9 cellular contexts compared by ENCODE assay signal in the genomic region with DNA sequence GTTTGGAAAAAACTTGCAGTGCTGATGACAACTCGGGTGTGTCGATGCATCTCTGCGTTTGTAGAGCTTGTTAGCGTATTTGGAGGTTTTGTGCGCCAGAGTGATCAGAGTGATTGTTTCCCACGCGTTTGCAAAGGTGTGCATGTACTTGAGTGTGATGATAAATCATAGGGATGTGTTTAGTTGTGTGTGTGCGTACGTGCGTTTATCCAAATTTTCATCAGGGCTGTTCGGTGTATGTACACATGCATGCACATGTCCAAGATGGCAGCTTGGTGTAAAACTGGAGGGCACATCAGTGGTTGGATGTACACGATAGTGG. TPM values are rescaled to one million over a fixed set of nuclear protein-coding genes. Genes with fewer than 3 reads are reported as not detected.
A peak's percentile ranks its signal among the peaks of the same experiment; 100 is the strongest.
DNase-seq lines count a peak whose midpoint lies in the region; ATAC-seq and TF ChIP-seq lines count a peak whose summit lies in the region.
"Had no signal": no experiment of that assay in that cellular context is flagged by ENCODE, and none has a peak within 500 bp of the region (broad histone marks: within the 10 kb centered on the region; RNA-seq: fewer than 3 reads in every experiment).

No MANE protein-coding gene starts in this region.

- no peaks in the 10 kb centered on the region for H3K9me3 ChIP-seq in CD8-positive, alpha-beta memory T cell (ENCODE audit: low read length)
- H3K9me3 ChIP-seq in Panc1 (ENCODE audit: control insufficient read depth, insufficient read depth, low read depth, low read length) = no peaks in the 10 kb centered on the region
- H3K9me3 ChIP-seq in prostate gland = no peaks in the 10 kb centered on the region

- no TSS peak for BruUV-seq in Panc1 (replicated peaks; lab: Mats Ljungman, UMichigan)

- H3K36me3 ChIP-seq in CD8-positive, alpha-beta memory T cell (ENCODE audit: insufficient read depth, low read length) = no peaks in the 10 kb centered on the region
- H3K36me3 ChIP-seq in Panc1 (ENCODE audit: control insufficient read depth, insufficient read depth, low read length) = no peaks in the 10 kb centered on the region
- H3K36me3 ChIP-seq in prostate gland = no peaks in the 10 kb centered on the region

- WGBS in prostate gland = 31% methylated on average over 12 of the region's 12 CpGs

- no peak for TF ChIP-seq POLR2A in prostate gland (IDR thresholded peaks at IDR 0.05)

- H3K27ac ChIP-seq in CD8-positive, alpha-beta memory T cell (ENCODE audit: low read depth, low read length) = no peak overlapping the region
- no peak overlapping the region for H3K27ac ChIP-seq in Panc1 (ENCODE audit: low read length)
- no peak overlapping the region for H3K27ac ChIP-seq in prostate gland
- H3K27ac ChIP-seq: RWPE1 had no signal

- no peak overlapping the region for H3K4me3 ChIP-seq in CD8-positive, alpha-beta memory T cell (ENCODE audit: low read length)
- peak overlapping the region; percentile 47 to 51 for H3K4me3 ChIP-seq in Panc1 (ENCODE audit: low read depth in 2 of 2, low read length in 2 of 2)
- peak overlapping the region; percentile 59 for H3K4me3 ChIP-seq in fibroblast of villous mesenchyme (ENCODE audit: low read depth, low read length)
- H3K4me3 ChIP-seq in prostate gland = peak overlapping the region; percentile 42 to 43

- peaks cover 0 to 4% (median 3%) of the 10 kb centered on the region in 3 donors for H3K36me3 Mint-ChIP-seq in CD8-positive, alpha-beta memory T cell

- H3K27ac Mint-ChIP-seq in CD8-positive, alpha-beta memory T cell = peak overlapping the region in 1 of 8 donors; percentile 60

- ATAC-seq in Panc1 (0 out of 2 replicates have a peak, but pooled peaks have one; percentile 20), HG03521 (IDR thresholded peaks at IDR 0.05; ENCODE audit: unreplicated experiment) (no peak)

- H3K4me1 ChIP-seq in CD8-positive, alpha-beta memory T cell (ENCODE audit: insufficient read depth, low read length) = peaks cover 4% of the 10 kb centered on the region
- H3K4me1 ChIP-seq in Panc1 (ENCODE audit: control insufficient read depth, insufficient read depth, low read length) (no peaks in the 10 kb centered on the region; the same call in 1 of the 2 replicates), prostate gland (replicated peaks) (no peaks in the 10 kb centered on the region)

- no peaks in the 10 kb centered on the region for H3K9me3 Mint-ChIP-seq in CD8-positive, alpha-beta memory T cell

- CTCF ChIA-PET in CD8-positive, alpha-beta memory T cell (lab: Charles Lee) = interaction anchor here (0.9 to 1.1 kb wide), 2 partner anchors 23 to 372 kb away, joined by 3 read pairs; no protein-coding TSS in a partner anchor
- CTCF ChIA-PET in Panc1 (lab: Charles Lee) = interaction anchor here (0.6 kb wide), 1 partner anchor 8 kb away, joined by 5 read pairs; no protein-coding TSS in a partner anchor

- DNase-seq in CD8-positive, alpha-beta memory T cell = no peak
- no peak for DNase-seq in Panc1 (ENCODE audit: low read depth, low spot score)
- no peak for DNase-seq in fibroblast of villous mesenchyme (ENCODE audit: low read depth)
- DNase-seq in prostate gland (ENCODE audit: low spot score) = no peak
- no peak for DNase-seq in SW480 (ENCODE audit: low spot score)
- DNase-seq in cerebellar cortex (ENCODE audit: low spot score) = no peak
- DNase-seq in stimulated activated CD4-positive, alpha-beta T cell treated with anti-CD3 and anti-CD28 coated beads, Interleukin-2, amount 100 ng/mL, for 48 hours = no peak

- peak overlapping the region in 5 of 7 donors; percentile 28 to 55 (median 45) for H3K4me3 Mint-ChIP-seq in CD8-positive, alpha-beta memory T cell

- peaks cover 41 to 83% of the 10 kb centered on the region in 2 donors for H3K27me3 Mint-ChIP-seq in CD8-positive, alpha-beta memory T cell

- intact Hi-C loops in Panc1 (cut with micrococcal nuclease; ENCODE audit: unreplicated experiment) = no loop called here
- intact Hi-C loops in prostate gland (cut with DNase I) = no loop called here

- in situ Hi-C loops in Panc1 (cut with HindIII; ENCODE audit: low pct_unique_long_range_greater_than_20kb, low sequenced_read_pairs) = no loop called here

- H3K27me3 ChIP-seq in CD8-positive, alpha-beta memory T cell (ENCODE audit: insufficient read depth, low read length, poor library complexity, severe bottlenecking) = peaks cover 17% of the 10 kb centered on the region
- H3K27me3 ChIP-seq in Panc1 (ENCODE audit: control insufficient read depth, insufficient read depth, low read length) (peaks cover 28% of the 10 kb centered on the region), prostate gland (replicated peaks; ENCODE audit: insufficient read depth) (no peaks in the 10 kb centered on the region)

- TF ChIP-seq CTCF in Panc1 (IDR thresholded peaks at IDR 0.05) (no peak), fibroblast of villous mesenchyme (IDR thresholded peaks at IDR 0.05; ENCODE audit: insufficient read depth, low read depth, low read length) (no peak), prostate gland (IDR thresholded peaks at IDR 0.05) (no peak)

- POLR2A ChIA-PET in CD8-positive, alpha-beta memory T cell (lab: Charles Lee) = no interaction called here
- POLR2A ChIA-PET in Panc1 (lab: Charles Lee) = no interaction called here

- H3K4me1 Mint-ChIP-seq in CD8-positive, alpha-beta memory T cell = peaks cover 13 to 19% (median 18%) of the 10 kb centered on the region in 3 donors

RNA-seq across cellular contexts. Expression of a gene that starts 0.2 kb away (rescaled TPM):
- not detected for total RNA-seq in CD8-positive, alpha-beta memory T cell
- polyA plus RNA-seq in CD8-positive, alpha-beta memory T cell = not detected
- total RNA-seq in Panc1 (2021; ENCODE audit: unreplicated experiment) (0.44 TPM), fibroblast of villous mesenchyme (0.43 and 0.64 TPM in 2 replicates), prostate gland (1 to 10 TPM in 1 of 2 donors, not detected in 1; 8.4 TPM)
- not detected for polyA plus RNA-seq in Panc1 (2012; ENCODE audit: insufficient read length)

RNA-seq across cellular contexts. Expression of a gene that starts 29.2 kb away (rescaled TPM):
- 1 to 10 TPM; 1.0 to 1.2 TPM for total RNA-seq in CD8-positive, alpha-beta memory T cell
- 0.12 TPM for polyA plus RNA-seq in CD8-positive, alpha-beta memory T cell
- total RNA-seq in Panc1 (2021; ENCODE audit: unreplicated experiment) (3.0 TPM), fibroblast of villous mesenchyme (2.9 and 4.7 TPM in 2 replicates), prostate gland (1 to 10 TPM; 6.3 to 8.6 TPM)
- polyA plus RNA-seq in Panc1 (2012; ENCODE audit: insufficient read length) = 1.1 TPM

RNA-seq across cellular contexts. Expression of a gene that starts 48.2 kb away (rescaled TPM):
- total RNA-seq in CD8-positive, alpha-beta memory T cell = 10 to 100 TPM; 48.3 to 55.7 TPM
- 94.1 TPM for polyA plus RNA-seq in CD8-positive, alpha-beta memory T cell
- total RNA-seq in Panc1 (2021; ENCODE audit: unreplicated experiment) (45.7 TPM), fibroblast of villous mesenchyme (39.0 and 48.4 TPM in 2 replicates), prostate gland (10 to 100 TPM; 67.4 to 88.0 TPM)
- 31.0 TPM for polyA plus RNA-seq in Panc1 (2012; ENCODE audit: insufficient read length)

RNA-seq across cellular contexts. Expression of a gene that starts 51.0 kb away (rescaled TPM):
- total RNA-seq in CD8-positive, alpha-beta memory T cell = 10 to 100 TPM; 79.8 to 82.2 TPM
- 40.2 TPM for polyA plus RNA-seq in CD8-positive, alpha-beta memory T cell
- total RNA-seq in Panc1 (2021; ENCODE audit: unreplicated experiment) (171 TPM), fibroblast of villous mesenchyme (158 and 180 TPM in 2 replicates), prostate gland (10 to 100 TPM in 1 of 2 donors, 1 to 10 TPM in 1; 4.3 to 44.9 TPM)
- 55.0 TPM for polyA plus RNA-seq in Panc1 (2012; ENCODE audit: insufficient read length)

RNA-seq across cellular contexts. Expression of a gene that starts 58.3 kb away (rescaled TPM):
- total RNA-seq in CD8-positive, alpha-beta memory T cell = not detected
- polyA plus RNA-seq in CD8-positive, alpha-beta memory T cell = not detected
- total RNA-seq in Panc1 (2021; ENCODE audit: unreplicated experiment) (35.0 TPM), fibroblast of villous mesenchyme (0.86 and 1.3 TPM in 2 replicates), prostate gland (10 to 100 TPM in 1 of 2 donors, 1 to 10 TPM in 1; 4.1 to 26.7 TPM)
- 65.1 TPM for polyA plus RNA-seq in Panc1 (2012; ENCODE audit: insufficient read length)
